Comparison of ENCODE assay signal across 8 cellular contexts in the genomic region with DNA sequence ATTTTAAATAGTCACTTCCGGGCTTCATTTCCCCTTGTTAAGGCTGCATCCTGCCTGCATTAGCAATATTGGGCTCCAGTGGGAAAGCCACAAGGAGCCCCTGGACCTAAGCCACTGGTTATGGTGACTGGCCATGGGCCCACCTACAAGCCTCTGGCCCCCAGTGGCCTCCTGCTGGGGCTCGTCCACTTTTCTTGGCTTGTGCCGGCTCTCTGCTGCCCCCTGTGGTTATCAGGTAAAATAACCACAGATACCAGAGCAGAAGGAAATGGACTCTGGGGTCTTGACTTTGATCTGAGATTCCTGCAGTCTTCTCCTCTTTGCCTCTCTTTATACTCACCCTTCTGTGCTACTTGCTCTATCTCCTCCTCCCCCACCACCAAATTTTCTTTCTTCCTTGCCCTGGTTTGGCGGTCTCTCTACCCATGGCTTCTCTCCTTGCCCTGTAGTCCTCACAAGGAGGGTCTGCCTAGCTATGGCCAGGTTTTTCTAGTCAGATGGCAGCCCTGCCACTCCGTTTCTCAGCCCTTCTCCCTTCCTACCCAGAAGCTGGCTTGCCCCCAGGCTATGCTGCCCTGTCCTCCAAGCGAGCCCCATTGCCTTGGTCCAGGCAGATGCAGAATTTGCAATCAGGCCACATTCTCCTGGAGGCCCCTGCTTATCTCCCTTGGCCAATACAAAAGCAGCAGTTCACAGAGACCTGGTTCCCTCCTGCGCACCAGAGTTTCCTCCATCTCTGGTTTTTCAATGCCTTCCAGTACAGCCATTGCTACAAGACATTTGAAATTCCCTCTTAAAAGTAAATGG.
DNase-seq lines count a peak whose midpoint lies in the region; ATAC-seq and TF ChIP-seq lines count a peak whose summit lies in the region.

No MANE protein-coding gene starts in this region.

- intact Hi-C loops in PC-9 (cut with micrococcal nuclease; ENCODE audit: unreplicated experiment) (no loop called here), lower lobe of right lung (cut with DNase I) (no loop called here)

- no peaks in the 10 kb centered on the region for H3K79me2 ChIP-seq in PC-9 (ENCODE audit: low read depth)

- no peaks in the 10 kb centered on the region for H4K20me1 ChIP-seq in PC-9 (ENCODE audit: insufficient read depth)

- no TSS peak for BruUV-seq in PC-9 (replicated peaks; lab: Mats Ljungman, UMichigan)

- H3K9me3 ChIP-seq in AG04450 (ENCODE audit: control insufficient read depth, insufficient read depth, low read length) (peaks cover 42% of the 10 kb centered on the region), PC-9 (ENCODE audit: insufficient read depth, low read depth) (no peaks in the 10 kb centered on the region), lower lobe of right lung (no peaks in the 10 kb centered on the region)

- in situ Hi-C loops in GM13976 (cut with MboI; ENCODE audit: low sequenced_read_pairs, unreplicated experiment): no loop called here

- H3K4me2 ChIP-seq in PC-9: no peak overlapping the region

- no peaks in the 10 kb centered on the region for H3K4me1 ChIP-seq in PC-9 (replicated peaks; ENCODE audit: insufficient read depth)
- peaks cover 12% of the 10 kb centered on the region for H3K4me1 ChIP-seq in lower lobe of right lung

- DNase-seq in AG04450 (ENCODE audit: low read depth, low spot score) (no peak), GM13976 (ENCODE audit: low spot score) (peak; percentile 75), PC-9 (peak in 1 of 2 experiments; percentile 10), cerebellar cortex (ENCODE audit: low spot score) (peak; percentile 39), lower lobe of right lung (peak; percentile 54), HCEC 1CT (no peak), NCI-H146 treated with DMSO at 0.1 percent for 48 hours (lab: John Stamatoyannopoulos, UW; ENCODE audit: unreplicated experiment) (no peak)

- H3K27ac ChIP-seq in AG04450 (ENCODE audit: low read depth, low read length): no peak overlapping the region
- H3K27ac ChIP-seq in PC-9: no peak overlapping the region
- H3K27ac ChIP-seq in lower lobe of right lung: no peak overlapping the region

- H2AFZ ChIP-seq in PC-9: no peak overlapping the region

- TF ChIP-seq CTCF in AG04450 (IDR thresholded peaks at IDR 0.05; ENCODE audit: low read depth, low read length) (peak; percentile 59), GM13976 (IDR thresholded peaks at IDR 0.05; ENCODE audit: borderline replicate concordance, control extremely low read depth, extremely low read depth, insufficient read depth, missing control alignments) (peak; percentile 82), PC-9 (conservative IDR thresholded peaks at IDR 0.05) (peak; percentile 79), lower lobe of right lung (IDR thresholded peaks at IDR 0.05) (peak; percentile 75)

- no peaks in the 10 kb centered on the region for H3K36me3 ChIP-seq in PC-9 (ENCODE audit: low read depth)
- no peaks in the 10 kb centered on the region for H3K36me3 ChIP-seq in lower lobe of right lung

- H3F3A ChIP-seq in PC-9 (ENCODE audit: insufficient read depth, low read depth): no peaks in the 10 kb centered on the region

- CTCF ChIA-PET in AG04450 (lab: Charles Lee): interaction anchor here (0.6 kb wide), 1 partner anchor 297 kb away, joined by 3 read pairs; no protein-coding TSS in a partner anchor
- CTCF ChIA-PET in PC-9 (lab: Charles Lee): no interaction called here

- POLR2A ChIA-PET in AG04450 (lab: Yijun Ruan, JAX) (no interaction called here), PC-9 (lab: Charles Lee; ENCODE audit: unreplicated experiment) (no interaction called here)

- no peak overlapping the region for H3K4me3 ChIP-seq in AG04450 (ENCODE audit: low read depth, low read length)
- no peak overlapping the region for H3K4me3 ChIP-seq in PC-9
- no peak overlapping the region for H3K4me3 ChIP-seq in lower lobe of right lung

- H3K9me2 ChIP-seq in PC-9 (ENCODE audit: insufficient read depth): no peaks in the 10 kb centered on the region

- H3K27me3 ChIP-seq in AG04450 (ENCODE audit: control insufficient read depth, insufficient read depth, low read length) (no peaks in the 10 kb centered on the region), PC-9 (ENCODE audit: insufficient read depth, low read depth) (peaks cover 40% of the 10 kb centered on the region), lower lobe of right lung (ENCODE audit: low read depth) (no peaks in the 10 kb centered on the region)

- ATAC-seq in lower lobe of right lung (peak; percentile 57 to 63), GM21619 (IDR thresholded peaks at IDR 0.05; ENCODE audit: unreplicated experiment) (no peak)

Comparison
In these comparisons a context has a peak if more than half of its experiments do, and no peak if none do; other contexts are left out.
1. DNase-seq: peak in GM13976 (single experiment), cerebellar cortex (single experiment) and lower lobe of right lung (single experiment); none in AG04450 (single experiment), HCEC 1CT (single experiment) and NCI-H146 treated with DMSO at 0.1 percent for 48 hours (single experiment).
2. Peak in every context shown above with its lines, with median percentiles within 50 percentile points of each other: CTCF ChIP-seq.